Comparison of ENCODE assay signal across 8 cellular contexts in the genomic region with DNA sequence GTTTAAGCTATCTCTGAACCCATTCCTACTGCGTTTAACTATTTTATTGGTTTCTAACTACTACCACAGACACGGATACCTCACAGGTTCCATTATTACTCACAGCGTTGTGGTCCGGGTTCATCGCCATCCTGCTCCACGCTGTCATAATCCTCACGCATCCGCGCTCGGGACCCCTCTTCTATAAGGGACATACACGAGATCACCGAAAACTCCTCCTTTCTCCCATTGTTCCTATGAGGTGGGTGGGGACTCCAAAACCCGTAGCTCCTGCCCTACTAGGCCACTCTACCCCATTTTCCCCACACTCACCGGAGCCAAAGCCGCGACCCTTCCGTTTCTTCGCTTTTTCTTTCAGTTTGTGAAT. TPM values are rescaled to one million over a fixed set of nuclear protein-coding genes. Genes with fewer than 3 reads are reported as not detected.
DNase-seq lines count a peak whose midpoint lies in the region; ATAC-seq and TF ChIP-seq lines count a peak whose summit lies in the region.

No MANE protein-coding gene starts in this region.

- ATAC-seq in GM21825 (IDR thresholded peaks at IDR 0.05; ENCODE audit: unreplicated experiment) = peak; percentile 5

- H3K27ac ChIP-seq in effector memory CD4-positive, alpha-beta T cell (ENCODE audit: insufficient read depth, low read length, poor library complexity, severe bottlenecking) = peak overlapping the region; percentile 98
- H3K27ac ChIP-seq in prostate gland = peak overlapping the region; percentile 94 to 95

- H3K4me1 ChIP-seq in effector memory CD4-positive, alpha-beta T cell (ENCODE audit: control insufficient read depth, insufficient read depth, low read length, poor library complexity, severe bottlenecking) = peaks cover 8% of the 10 kb centered on the region
- no peaks in the 10 kb centered on the region for H3K4me1 ChIP-seq in prostate gland (replicated peaks)

- TF ChIP-seq CTCF in prostate gland (IDR thresholded peaks at IDR 0.05) = no peak

- H3K36me3 ChIP-seq in effector memory CD4-positive, alpha-beta T cell (ENCODE audit: control insufficient read depth, insufficient read depth, low read length) = peaks cover 11% of the 10 kb centered on the region
- no peaks in the 10 kb centered on the region for H3K36me3 ChIP-seq in prostate gland

- DNase-seq in SHP77 treated with DMSO at 0.1 percent for 48 hours (lab: John Stamatoyannopoulos, UW) (peak; percentile 47), prostate gland (ENCODE audit: low spot score) (no peak), SKM-1 treated with dmso at 0.1 percent for 144 hours (lab: John Stamatoyannopoulos, UW; ENCODE audit: unreplicated experiment) (no peak), NCI-H128 (lab: John Stamatoyannopoulos, UW; ENCODE audit: unreplicated experiment) (no peak), SW 1271 (lab: John Stamatoyannopoulos, UW) (no peak), inferior parietal cortex (ENCODE audit: extremely low spot score) (no peak)
- DNase-seq in effector memory CD4-positive, alpha-beta T cell = peak in 1 of 3 donors; percentile 7

- no peaks in the 10 kb centered on the region for H3K27me3 ChIP-seq in effector memory CD4-positive, alpha-beta T cell (replicated peaks; ENCODE audit: control insufficient read depth, insufficient read depth, low read length, poor library complexity, severe bottlenecking)
- H3K27me3 ChIP-seq in prostate gland (replicated peaks; ENCODE audit: insufficient read depth) = no peaks in the 10 kb centered on the region

- 3% methylated on average over 18 of the region's 18 CpGs for WGBS in prostate gland

- H3K9me3 ChIP-seq in effector memory CD4-positive, alpha-beta T cell (ENCODE audit: control insufficient read depth, low read length) = no peaks in the 10 kb centered on the region
- H3K9me3 ChIP-seq in prostate gland = no peaks in the 10 kb centered on the region

- intact Hi-C loops in prostate gland (cut with DNase I) = no loop called here

- peak overlapping the region; percentile 79 for H3K4me3 ChIP-seq in effector memory CD4-positive, alpha-beta T cell (ENCODE audit: insufficient read depth, low read depth, low read length, poor library complexity, severe bottlenecking)
- H3K4me3 ChIP-seq in prostate gland = peak overlapping the region; percentile 56 to 78

- no peak for TF ChIP-seq POLR2A in prostate gland (IDR thresholded peaks at IDR 0.05)

RNA-seq across cellular contexts. Expression of a gene that starts 0.6 kb away (rescaled TPM):
- total RNA-seq in prostate gland = 100 to 1,000 TPM; 127 to 159 TPM

RNA-seq across cellular contexts. Expression of a gene that starts 8.2 kb away (rescaled TPM):
- total RNA-seq in prostate gland = 10 to 100 TPM; 35.9 to 37.7 TPM

RNA-seq across cellular contexts. Expression of a gene that starts 16.8 kb away (rescaled TPM):
- 1 to 10 TPM; 6.4 to 7.4 TPM for total RNA-seq in prostate gland

RNA-seq across cellular contexts. Expression of a gene that starts 31.1 kb away (rescaled TPM):
- 10 to 100 TPM; 30.0 to 31.8 TPM for total RNA-seq in prostate gland

RNA-seq across cellular contexts. Expression of a gene that starts 37.7 kb away (rescaled TPM):
- 1 to 10 TPM; 1.6 to 2.4 TPM for total RNA-seq in prostate gland
